14 cellular contexts compared by ENCODE assay signal in genomic region chr18:62018034-62018760, GRCh38.
DNase-seq lines count a peak whose midpoint lies in the region; ATAC-seq, FAIRE-seq and TF ChIP-seq lines count a peak whose summit lies in the region.
"Had no signal": no experiment of that assay in that cellular context is flagged by ENCODE, and none has a peak within 500 bp of the region (broad histone marks: within the 10 kb centered on the region; RNA-seq: fewer than 3 reads in every experiment).

No MANE protein-coding gene starts in this region.

- TF ChIP-seq CTCF in WTC11 (IDR thresholded peaks at IDR 0.05) (no peak), cardiac muscle cell (IDR thresholded peaks at IDR 0.05; ENCODE audit: low read depth, low read length) (no peak), psoas muscle (IDR thresholded peaks at IDR 0.05) (no peak), stomach (IDR thresholded peaks at IDR 0.05) (no peak)

- H3K4me3 Mint-ChIP-seq in WTC11: no peak overlapping the region
- H3K4me3 Mint-ChIP-seq: dendritic cell treated with granulocyte-macrophage colony-stimulating factor and Interleukin-4, amounts not matched to agents 40 ng/mL and 50 ng/mL, for 4 days; T-helper 1 cell treated with Interleukin-12 subunit alpha and Interleukin-12 subunit beta and Interleukin-4 antibody, amounts not matched to agents 30 μg/mL and 1 μg/mL, for 36 hours had no signal

- no peaks in the 10 kb centered on the region for H3K27me3 Mint-ChIP-seq in WTC11 (ENCODE audit: low read depth)

- DNase-seq in AG08395 (ENCODE audit: low spot score): peak; percentile 74
- DNase-seq in WTC11 (ENCODE audit: low spot score): no peak
- peak in 1 of 2 donors; percentile 97 for DNase-seq in cardiac muscle cell (ENCODE audit: low read depth in 1 of 2, low spot score in 1 of 2)
- DNase-seq in psoas muscle: peak; percentile 33 to 43
- DNase-seq in GM12892 (ENCODE audit: insufficient read length): no peak
- DNase-seq in stomach: no peak
- DNase-seq: activated CD8-positive, alpha-beta memory T cell treated with anti-CD3 and anti-CD28 coated beads, Interleukin-2, amount 50 U/mL, for 48 hours; C1 segment of cervical spinal cord; NCI-H526 had no signal

- POLR2A ChIA-PET in WTC11 (lab: Charles Lee): no interaction called here

- WGBS in psoas muscle, 3 donors: 20 to 29% (median 26%) methylated on average over 9 of the region's 9 CpGs
- WGBS in stomach, 5 donors: 52 to 79% (median 69%) methylated on average over 9 of the region's 9 CpGs

- H3K36me3 ChIP-seq in cardiac muscle cell: no peaks in the 10 kb centered on the region
- H3K36me3 ChIP-seq in psoas muscle (ENCODE audit: insufficient read depth in 1 of 2, low read depth in 1 of 2): no peaks in the 10 kb centered on the region
- no peaks in the 10 kb centered on the region for H3K36me3 ChIP-seq in stomach

- peaks cover 4% of the 10 kb centered on the region; the same call in 1 of the 2 replicates for H3K9me3 Mint-ChIP-seq in WTC11
- H3K9me3 Mint-ChIP-seq: dendritic cell treated with granulocyte-macrophage colony-stimulating factor and Interleukin-4, amounts not matched to agents 40 ng/mL and 50 ng/mL, for 4 days; T-helper 1 cell treated with Interleukin-12 subunit alpha and Interleukin-12 subunit beta and Interleukin-4 antibody, amounts not matched to agents 30 μg/mL and 1 μg/mL, for 36 hours had no signal

- H3K27ac ChIP-seq in cardiac muscle cell: peak overlapping the region; percentile 52
- no peak overlapping the region for H3K27ac ChIP-seq in psoas muscle
- H3K27ac ChIP-seq in stomach: peak overlapping the region in 2 of 5 donors; percentile 29 to 53
- H3K27ac ChIP-seq: KMS-11 had no signal

- no peaks in the 10 kb centered on the region for H3K4me1 Mint-ChIP-seq in WTC11

- TF ChIP-seq EP300 in stomach (IDR thresholded peaks at IDR 0.05): no peak

- FAIRE-seq in GM12892 (lab: Jason Lieb, UNC): no peak

- intact Hi-C loops in psoas muscle (cut with DNase I): no loop called here
- intact Hi-C loops in stomach (cut with DNase I; ENCODE audit: low total_unique reads): no loop called here

- no peaks in the 10 kb centered on the region for H3K36me3 Mint-ChIP-seq in WTC11

- H3K4me3 ChIP-seq in cardiac muscle cell (no peak overlapping the region), psoas muscle (no peak overlapping the region), stomach (no peak overlapping the region)

- TF ChIP-seq POLR2A in GM12892 (IDR thresholded peaks at IDR 0.05; ENCODE audit: low read depth, low read length) (no peak), stomach (IDR thresholded peaks at IDR 0.05) (no peak)

- H3K4me1 ChIP-seq in cardiac muscle cell (ENCODE audit: low read depth) (peaks cover 6% of the 10 kb centered on the region), psoas muscle (no peaks in the 10 kb centered on the region), stomach (peaks cover 0 to 16% (median 4%) of the 10 kb centered on the region in 4 donors)

- H3K9me3 ChIP-seq in cardiac muscle cell (ENCODE audit: low read depth) (no peaks in the 10 kb centered on the region), psoas muscle (no peaks in the 10 kb centered on the region), stomach (no peaks in the 10 kb centered on the region)

- H3K27me3 ChIP-seq in cardiac muscle cell (no peaks in the 10 kb centered on the region), psoas muscle (ENCODE audit: insufficient read depth in 3 of 3, low read length in 2 of 3) (no peaks in the 10 kb centered on the region), stomach (no peaks in the 10 kb centered on the region)

- H3K27ac Mint-ChIP-seq in WTC11: no peak overlapping the region
- H3K27ac Mint-ChIP-seq: dendritic cell treated with granulocyte-macrophage colony-stimulating factor and Interleukin-4, amounts not matched to agents 40 ng/mL and 50 ng/mL, for 4 days; T-helper 1 cell treated with Interleukin-12 subunit alpha and Interleukin-12 subunit beta and Interleukin-4 antibody, amounts not matched to agents 30 μg/mL and 1 μg/mL, for 36 hours had no signal

- peak; percentile 16; the same call in 1 of the 2 replicates for ATAC-seq in WTC11
- ATAC-seq in psoas muscle: no peak
- no peak for ATAC-seq in GM18867 (IDR thresholded peaks at IDR 0.05; ENCODE audit: unreplicated experiment)
- ATAC-seq in GM18502 (IDR thresholded peaks at IDR 0.05; ENCODE audit: poor library complexity, unreplicated experiment): no peak

- CTCF ChIA-PET in WTC11 (lab: Charles Lee): interaction anchor here (1.6 kb wide), 1 partner anchor 63 kb away, joined by 4 read pairs; no protein-coding TSS in a partner anchor

TF ChIP-seq in WTC11, 78 proteins besides CTCF, POLR2A, EP300 and RAD21:
- TF ChIP-seq PRDM15 (CRISPR knock-in tag; IDR thresholded peaks at IDR 0.05): no peak

Comparison
In these comparisons a context has a peak if more than half of its experiments do, and no peak if none do; other contexts are left out.
1. DNase-seq: peak in AG08395 (single experiment) and psoas muscle (2 of 2); none in WTC11 (single experiment), GM12892 (single experiment) and stomach (single experiment).